ENCODE assay signal across 9 cellular contexts in genomic region chr12:27940756-27941402, GRCh38. TPM values are rescaled to one million over a fixed set of nuclear protein-coding genes. Genes with fewer than 3 reads are reported as not detected.
A peak's percentile ranks its signal among the peaks of the same experiment; 100 is the strongest.
DNase-seq lines count a peak whose midpoint lies in the region; ATAC-seq and TF ChIP-seq lines count a peak whose summit lies in the region.
"Had no signal": no experiment of that assay in that cellular context is flagged by ENCODE, and none has a peak within 500 bp of the region (broad histone marks: within the 10 kb centered on the region; RNA-seq: fewer than 3 reads in every experiment).

No MANE protein-coding gene starts in this region.

- no peaks in the 10 kb centered on the region for H3K9me3 ChIP-seq in CD4-positive, alpha-beta T cell (ENCODE audit: control insufficient read depth, low read length)

- no peak overlapping the region for H4K8ac ChIP-seq in mesendoderm (ENCODE audit: low read depth, low read length)

- H3K18ac ChIP-seq in mesendoderm (ENCODE audit: low read length) = no peak overlapping the region

- no peak overlapping the region for H3K27ac Mint-ChIP-seq in CD4-positive, alpha-beta T cell
- no peak overlapping the region for H3K27ac Mint-ChIP-seq in activated CD4-positive, alpha-beta memory T cell treated with anti-CD3 and anti-CD28 coated beads, Interleukin-2, amount 10 ng/mL, durations not matched to agents 7 days and 5 days
- no peak overlapping the region for H3K27ac Mint-ChIP-seq in effector memory CD8-positive, alpha-beta T cell

- H3K4me2 ChIP-seq in mesendoderm (ENCODE audit: low read length) = no peak overlapping the region

- no peaks in the 10 kb centered on the region for H3K79me1 ChIP-seq in mesendoderm (ENCODE audit: low read length)

- H4K5ac ChIP-seq in mesendoderm (ENCODE audit: low read length) = no peak overlapping the region

- H3K27ac ChIP-seq in CD4-positive, alpha-beta T cell (ENCODE audit: low read depth, low read length) = no peak overlapping the region
- H3K27ac ChIP-seq in mesendoderm (ENCODE audit: low read depth, low read length) = no peak overlapping the region

- no peak overlapping the region for H3K4ac ChIP-seq in mesendoderm (ENCODE audit: low read depth, low read length)

- H3K9me3 Mint-ChIP-seq in CD4-positive, alpha-beta T cell = no peaks in the 10 kb centered on the region
- H3K9me3 Mint-ChIP-seq in activated CD4-positive, alpha-beta memory T cell treated with anti-CD3 and anti-CD28 coated beads, Interleukin-2, amount 10 ng/mL, durations not matched to agents 7 days and 5 days = no peaks in the 10 kb centered on the region
- no peaks in the 10 kb centered on the region for H3K9me3 Mint-ChIP-seq in effector memory CD8-positive, alpha-beta T cell

- no peaks in the 10 kb centered on the region for H3K27me3 ChIP-seq in CD4-positive, alpha-beta T cell (ENCODE audit: control insufficient read depth, insufficient read depth, low read length)
- H3K27me3 ChIP-seq in mesendoderm (ENCODE audit: insufficient read depth, low read length, poor library complexity) = no peaks in the 10 kb centered on the region

- no peak overlapping the region for H3K4me3 Mint-ChIP-seq in CD4-positive, alpha-beta T cell
- no peak overlapping the region for H3K4me3 Mint-ChIP-seq in activated CD4-positive, alpha-beta memory T cell treated with anti-CD3 and anti-CD28 coated beads, Interleukin-2, amount 10 ng/mL, durations not matched to agents 7 days and 5 days
- no peak overlapping the region for H3K4me3 Mint-ChIP-seq in effector memory CD8-positive, alpha-beta T cell

- H3K27me3 Mint-ChIP-seq in CD4-positive, alpha-beta T cell = peaks cover 21% of the 10 kb centered on the region
- H3K27me3 Mint-ChIP-seq in activated CD4-positive, alpha-beta memory T cell treated with anti-CD3 and anti-CD28 coated beads, Interleukin-2, amount 10 ng/mL, durations not matched to agents 7 days and 5 days = peaks cover 19% of the 10 kb centered on the region
- peaks cover 13 to 19% of the 10 kb centered on the region in 2 donors for H3K27me3 Mint-ChIP-seq in effector memory CD8-positive, alpha-beta T cell

- no CpG with 5 or more reads among the region's 4 CpGs for WGBS in mesendoderm (ENCODE audit: extremely low coverage, insufficient coverage, low lambda C conversion rate)

- no peak overlapping the region for H2AK5ac ChIP-seq in mesendoderm (ENCODE audit: low read length)

- intact Hi-C loops in CD4-positive, alpha-beta T cell (cut with DNase I, micrococcal nuclease) = loop anchor here (1.0 to 5.0 kb wide), 2 partner anchors 124 to 208 kb away; no protein-coding TSS in a partner anchor

- H2BK15ac ChIP-seq in mesendoderm (replicated peaks; ENCODE audit: low read depth) = no peak overlapping the region

- no peak overlapping the region for H3K23ac ChIP-seq in mesendoderm (ENCODE audit: low read length)

- no peaks in the 10 kb centered on the region for H3K79me2 ChIP-seq in mesendoderm (ENCODE audit: control insufficient read depth, insufficient read depth, low read length)

- H3K9ac ChIP-seq in mesendoderm (ENCODE audit: low read length) = no peak overlapping the region

- no peaks in the 10 kb centered on the region for H3K36me3 Mint-ChIP-seq in CD4-positive, alpha-beta T cell (ENCODE audit: low read depth)
- no peaks in the 10 kb centered on the region for H3K36me3 Mint-ChIP-seq in activated CD4-positive, alpha-beta memory T cell treated with anti-CD3 and anti-CD28 coated beads, Interleukin-2, amount 10 ng/mL, durations not matched to agents 7 days and 5 days (ENCODE audit: low read depth)
- no peaks in the 10 kb centered on the region for H3K36me3 Mint-ChIP-seq in effector memory CD8-positive, alpha-beta T cell (ENCODE audit: insufficient read depth)

- H3K56ac ChIP-seq in mesendoderm (ENCODE audit: low read length) = no peak overlapping the region

- peak; percentile 45 to 75 (median 62) for DNase-seq in CD4-positive, alpha-beta T cell
- peak; percentile 10 for DNase-seq in NCI-H82 treated with DMSO at 0.1 percent for 48 hours (lab: John Stamatoyannopoulos, UW; ENCODE audit: unreplicated experiment)
- DNase-seq in activated CD4-positive, alpha-beta memory T cell treated with anti-CD3 and anti-CD28 coated beads, Interleukin-2, amount 10 ng/mL, durations not matched to agents 7 days and 5 days = peak; percentile 75
- DNase-seq in effector memory CD8-positive, alpha-beta T cell = peak; percentile 58 to 61 (median 58)
- peak; percentile 82 for DNase-seq in mesendoderm
- DNase-seq in stimulated activated CD8-positive, alpha-beta memory T cell treated with anti-CD3 and anti-CD28 coated beads, Interleukin-4, amount 100 ng/mL, for 24 hours (ENCODE audit: low read depth) = peak; percentile 62

- H2BK5ac ChIP-seq in mesendoderm (ENCODE audit: low read length) = no peak overlapping the region

- TF ChIP-seq CTCF in CD4-positive, alpha-beta T cell (IDR thresholded peaks at IDR 0.05) = peak; percentile 79

- no peak overlapping the region for H2BK120ac ChIP-seq in mesendoderm (ENCODE audit: low read depth, low read length)

- no peaks in the 10 kb centered on the region for H3K4me1 ChIP-seq in mesendoderm (ENCODE audit: control insufficient read depth, low read depth, low read length)

- no peak overlapping the region for H3K4me3 ChIP-seq in mesendoderm (ENCODE audit: low read length)

- no peaks in the 10 kb centered on the region for H3K4me1 Mint-ChIP-seq in CD4-positive, alpha-beta T cell (ENCODE audit: low read depth)
- H3K4me1 Mint-ChIP-seq in activated CD4-positive, alpha-beta memory T cell treated with anti-CD3 and anti-CD28 coated beads, Interleukin-2, amount 10 ng/mL, durations not matched to agents 7 days and 5 days = no peaks in the 10 kb centered on the region
- H3K4me1 Mint-ChIP-seq in effector memory CD8-positive, alpha-beta T cell (ENCODE audit: low read depth in 2 of 2) = no peaks in the 10 kb centered on the region

- H3K36me3 ChIP-seq in mesendoderm (ENCODE audit: control insufficient read depth, insufficient read depth, low read length) = no peaks in the 10 kb centered on the region

- peak; percentile 65 for ATAC-seq in CD4-positive, alpha-beta T cell (ENCODE audit: poor library complexity)
- ATAC-seq in GM19395 (IDR thresholded peaks at IDR 0.05; ENCODE audit: unreplicated experiment) (peak; percentile 88), HG03521 (IDR thresholded peaks at IDR 0.05; ENCODE audit: unreplicated experiment) (peak; percentile 92)
- peak; percentile 81 for ATAC-seq in effector memory CD8-positive, alpha-beta T cell (replicated peaks)

- POLR2A ChIA-PET in CD4-positive, alpha-beta T cell (lab: Charles Lee) = interaction anchor here (1.2 kb wide), 1 partner anchor 119 kb away, joined by 5 read pairs; no protein-coding TSS in a partner anchor
- POLR2A ChIA-PET in activated CD4-positive, alpha-beta memory T cell treated with anti-CD3 and anti-CD28 coated beads, Interleukin-2, amount 10 ng/mL, durations not matched to agents 7 days and 5 days (lab: Charles Lee) = no interaction called here

- CTCF ChIA-PET in CD4-positive, alpha-beta T cell (lab: Charles Lee) = interaction anchor here (0.6 to 1.8 kb wide), 5 partner anchors 40 to 850 kb away, joined by 3 to 11 read pairs (median 3); no protein-coding TSS in a partner anchor
- CTCF ChIA-PET in activated CD4-positive, alpha-beta memory T cell treated with anti-CD3 and anti-CD28 coated beads, Interleukin-2, amount 10 ng/mL, durations not matched to agents 7 days and 5 days (lab: Charles Lee) = interaction anchor here (0.6 to 3.3 kb wide), 19 partner anchors 12 to 932 kb away, joined by 3 to 36 read pairs (median 3); partner anchors contain the start of genes KLHL42 and MANSC4

RNA-seq across cellular contexts. Expression of gene PTHLH, which starts 31.7 kb away (rescaled TPM):
- not detected for total RNA-seq in CD4-positive, alpha-beta T cell
- not detected for total RNA-seq in activated CD4-positive, alpha-beta memory T cell treated with anti-CD3 and anti-CD28 coated beads, Interleukin-2, amount 10 ng/mL, durations not matched to agents 7 days and 5 days
- 3.6 TPM for polyA plus RNA-seq in mesendoderm (2013, experiment 1 of 2)
- 3.9 TPM for polyA plus RNA-seq in mesendoderm (2013, experiment 2 of 2)
- total RNA-seq: T-helper 1 cell treated with Interleukin-12 subunit alpha and Interleukin-12 subunit beta and Interleukin-4 antibody, amounts not matched to agents 30 ng/mL and 1 ng/mL, for 36 hours had no signal

Comparison
In these comparisons a context has a peak if more than half of its experiments do, and no peak if none do; other contexts are left out.
1. DNase-seq: peak in every context shown above with its lines; median percentile 82 in mesendoderm; 75 in activated CD4-positive, alpha-beta memory T cell treated with anti-CD3 and anti-CD28 coated beads, Interleukin-2, amount 10 ng/mL, durations not matched to agents 7 days and 5 days; 62 in stimulated activated CD8-positive, alpha-beta memory T cell treated with anti-CD3 and anti-CD28 coated beads, Interleukin-4, amount 100 ng/mL, for 24 hours; 62 in CD4-positive, alpha-beta T cell; 58 in effector memory CD8-positive, alpha-beta T cell; 10 in NCI-H82 treated with DMSO at 0.1 percent for 48 hours.